In genomic region chr20:46308258-46309157, GRCh38 we compare ENCODE assay signal across 1 cellular context.
TF ChIP-seq lines count a peak whose summit lies in the region.

TSS of gene CDH22 (minus strand) at chr20:46308498. CDS start at chr20:46251294, 57,204 bp downstream.

TF ChIP-seq in K562, 482 proteins besides CTCF, POLR2A, EP300 and RAD21:
- 0 out of 4 replicates have a peak, but pooled peaks have one; percentile 36 to 51 for TF ChIP-seq UBTF (IDR thresholded peaks at IDR 0.05; ENCODE audit: borderline replicate concordance in 1 of 2, low read depth in 2 of 2, low read length in 2 of 2)
- no peak for TF ChIP-seq THRA (IDR thresholded peaks at IDR 0.05)
- TF ChIP-seq POU5F1 (IDR thresholded peaks at IDR 0.05; ENCODE audit: borderline replicate concordance, low read depth, low read length, partially characterized antibody), result no peak
- peak; percentile 44; the same call in 1 of the 2 replicates for TF ChIP-seq CXXC5 (CRISPR knock-in tag; IDR thresholded peaks at IDR 0.05)
- TF ChIP-seq, protein P1, sequence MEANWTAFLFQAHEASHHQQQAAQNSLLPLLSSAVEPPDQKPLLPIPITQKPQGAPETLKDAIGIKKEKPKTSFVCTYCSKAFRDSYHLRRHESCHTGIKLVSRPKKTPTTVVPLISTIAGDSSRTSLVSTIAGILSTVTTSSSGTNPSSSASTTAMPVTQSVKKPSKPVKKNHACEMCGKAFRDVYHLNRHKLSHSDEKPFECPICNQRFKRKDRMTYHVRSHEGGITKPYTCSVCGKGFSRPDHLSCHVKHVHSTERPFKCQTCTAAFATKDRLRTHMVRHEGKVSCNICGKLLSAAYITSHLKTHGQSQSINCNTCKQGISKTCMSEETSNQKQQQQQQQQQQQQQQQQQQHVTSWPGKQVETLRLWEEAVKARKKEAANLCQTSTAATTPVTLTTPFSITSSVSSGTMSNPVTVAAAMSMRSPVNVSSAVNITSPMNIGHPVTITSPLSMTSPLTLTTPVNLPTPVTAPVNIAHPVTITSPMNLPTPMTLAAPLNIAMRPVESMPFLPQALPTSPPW (CRISPR knock-in tag; IDR thresholded peaks at IDR 0.05), result peak; percentile 54
- TF ChIP-seq E2F6 (IDR thresholded peaks at IDR 0.05; ENCODE audit: borderline replicate concordance in 1 of 2, extremely low read depth in 1 of 2, insufficient read depth in 1 of 2, insufficient read length in 1 of 2, low read depth in 1 of 2, low read length in 1 of 2, poor library complexity in 1 of 2, severe bottlenecking in 1 of 2), result peak in 1 of 2 experiments; percentile 55
- TF ChIP-seq SPI1 (IDR thresholded peaks at IDR 0.05; ENCODE audit: borderline replicate concordance, low read depth, low read length), result peak; percentile 73
- peak; percentile 80; the same call in 1 of the 2 replicates for TF ChIP-seq ZBTB43 (CRISPR knock-in tag; IDR thresholded peaks at IDR 0.05)
- TF ChIP-seq, protein P2, sequence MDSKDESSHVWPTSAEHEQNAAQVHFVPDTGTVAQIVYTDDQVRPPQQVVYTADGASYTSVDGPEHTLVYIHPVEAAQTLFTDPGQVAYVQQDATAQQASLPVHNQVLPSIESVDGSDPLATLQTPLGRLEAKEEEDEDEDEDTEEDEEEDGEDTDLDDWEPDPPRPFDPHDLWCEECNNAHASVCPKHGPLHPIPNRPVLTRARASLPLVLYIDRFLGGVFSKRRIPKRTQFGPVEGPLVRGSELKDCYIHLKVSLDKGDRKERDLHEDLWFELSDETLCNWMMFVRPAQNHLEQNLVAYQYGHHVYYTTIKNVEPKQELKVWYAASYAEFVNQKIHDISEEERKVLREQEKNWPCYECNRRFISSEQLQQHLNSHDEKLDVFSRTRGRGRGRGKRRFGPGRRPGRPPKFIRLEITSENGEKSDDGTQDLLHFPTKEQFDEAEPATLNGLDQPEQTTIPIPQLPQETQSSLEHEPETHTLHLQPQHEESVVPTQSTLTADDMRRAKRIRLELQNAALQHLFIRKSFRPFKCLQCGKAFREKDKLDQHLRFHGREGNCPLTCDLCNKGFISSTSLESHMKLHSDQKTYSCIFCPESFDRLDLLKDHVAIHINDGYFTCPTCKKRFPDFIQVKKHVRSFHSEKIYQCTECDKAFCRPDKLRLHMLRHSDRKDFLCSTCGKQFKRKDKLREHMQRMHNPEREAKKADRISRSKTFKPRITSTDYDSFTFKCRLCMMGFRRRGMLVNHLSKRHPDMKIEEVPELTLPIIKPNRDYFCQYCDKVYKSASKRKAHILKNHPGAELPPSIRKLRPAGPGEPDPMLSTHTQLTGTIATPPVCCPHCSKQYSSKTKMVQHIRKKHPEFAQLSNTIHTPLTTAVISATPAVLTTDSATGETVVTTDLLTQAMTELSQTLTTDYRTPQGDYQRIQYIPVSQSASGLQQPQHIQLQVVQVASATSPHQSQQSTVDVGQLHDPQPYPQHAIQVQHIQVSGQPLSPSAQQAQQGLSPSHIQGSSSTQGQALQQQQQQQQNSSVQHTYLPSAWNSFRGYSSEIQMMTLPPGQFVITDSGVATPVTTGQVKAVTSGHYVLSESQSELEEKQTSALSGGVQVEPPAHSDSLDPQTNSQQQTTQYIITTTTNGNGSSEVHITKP (IDR thresholded peaks at IDR 0.05; ENCODE audit: partially characterized antibody), result no peak
- peak; percentile 46; the same call in 1 of the 2 replicates for TF ChIP-seq RB1 (IDR thresholded peaks at IDR 0.05; ENCODE audit: low read depth)
